Comparison of ENCODE assay signal across 8 cellular contexts in the genomic region with DNA sequence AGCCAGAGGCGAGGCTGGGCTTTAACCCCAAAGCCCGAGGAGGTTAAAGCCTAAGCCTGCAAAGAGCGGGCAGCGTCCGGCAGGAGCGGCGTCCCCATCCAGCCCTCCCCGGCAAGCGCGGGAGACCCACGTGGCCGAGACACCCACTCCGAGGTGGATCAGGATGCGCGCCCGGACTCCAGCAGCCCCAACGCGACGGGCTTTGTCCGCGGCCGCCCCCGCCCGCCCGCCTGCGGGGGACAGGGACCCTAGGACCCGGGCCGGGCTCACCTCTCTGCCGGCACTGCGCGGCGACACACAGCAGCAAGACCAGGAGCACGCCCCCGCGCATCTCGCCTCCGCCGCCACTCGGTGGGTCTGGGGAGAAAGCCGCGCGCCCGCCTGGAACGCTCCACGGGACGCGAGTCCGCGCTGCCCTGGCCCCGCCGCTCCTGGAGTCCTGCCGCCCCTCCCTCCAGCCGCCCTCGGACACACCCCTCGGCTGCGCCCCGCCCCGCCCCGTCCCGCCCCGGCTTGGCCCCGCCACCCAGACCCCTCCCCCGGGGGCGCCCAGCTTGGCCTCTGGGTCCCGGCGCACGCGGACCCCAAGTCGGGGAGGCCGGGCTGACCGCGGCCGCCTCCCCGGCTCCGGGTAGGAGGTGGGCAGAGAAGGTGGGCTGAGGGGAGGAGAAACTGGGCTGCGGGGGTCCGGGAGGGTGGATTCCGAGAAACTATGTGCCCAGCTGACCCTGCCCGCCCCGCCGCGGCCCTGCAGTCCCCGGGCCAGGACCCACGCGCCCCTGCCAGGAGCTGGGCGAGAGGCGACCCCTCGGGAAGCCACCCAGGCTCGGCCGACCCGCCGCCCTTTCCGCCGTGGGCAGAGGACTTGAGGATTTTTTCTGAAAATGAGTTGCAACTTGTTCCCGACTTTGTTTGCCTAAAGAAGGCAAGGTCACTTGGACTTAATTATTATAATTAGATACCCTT. TPM values are rescaled to one million over a fixed set of nuclear protein-coding genes. Genes with fewer than 3 reads are reported as not detected.
DNase-seq lines count a peak whose midpoint lies in the region; ATAC-seq and TF ChIP-seq lines count a peak whose summit lies in the region.

A gene with protein sequence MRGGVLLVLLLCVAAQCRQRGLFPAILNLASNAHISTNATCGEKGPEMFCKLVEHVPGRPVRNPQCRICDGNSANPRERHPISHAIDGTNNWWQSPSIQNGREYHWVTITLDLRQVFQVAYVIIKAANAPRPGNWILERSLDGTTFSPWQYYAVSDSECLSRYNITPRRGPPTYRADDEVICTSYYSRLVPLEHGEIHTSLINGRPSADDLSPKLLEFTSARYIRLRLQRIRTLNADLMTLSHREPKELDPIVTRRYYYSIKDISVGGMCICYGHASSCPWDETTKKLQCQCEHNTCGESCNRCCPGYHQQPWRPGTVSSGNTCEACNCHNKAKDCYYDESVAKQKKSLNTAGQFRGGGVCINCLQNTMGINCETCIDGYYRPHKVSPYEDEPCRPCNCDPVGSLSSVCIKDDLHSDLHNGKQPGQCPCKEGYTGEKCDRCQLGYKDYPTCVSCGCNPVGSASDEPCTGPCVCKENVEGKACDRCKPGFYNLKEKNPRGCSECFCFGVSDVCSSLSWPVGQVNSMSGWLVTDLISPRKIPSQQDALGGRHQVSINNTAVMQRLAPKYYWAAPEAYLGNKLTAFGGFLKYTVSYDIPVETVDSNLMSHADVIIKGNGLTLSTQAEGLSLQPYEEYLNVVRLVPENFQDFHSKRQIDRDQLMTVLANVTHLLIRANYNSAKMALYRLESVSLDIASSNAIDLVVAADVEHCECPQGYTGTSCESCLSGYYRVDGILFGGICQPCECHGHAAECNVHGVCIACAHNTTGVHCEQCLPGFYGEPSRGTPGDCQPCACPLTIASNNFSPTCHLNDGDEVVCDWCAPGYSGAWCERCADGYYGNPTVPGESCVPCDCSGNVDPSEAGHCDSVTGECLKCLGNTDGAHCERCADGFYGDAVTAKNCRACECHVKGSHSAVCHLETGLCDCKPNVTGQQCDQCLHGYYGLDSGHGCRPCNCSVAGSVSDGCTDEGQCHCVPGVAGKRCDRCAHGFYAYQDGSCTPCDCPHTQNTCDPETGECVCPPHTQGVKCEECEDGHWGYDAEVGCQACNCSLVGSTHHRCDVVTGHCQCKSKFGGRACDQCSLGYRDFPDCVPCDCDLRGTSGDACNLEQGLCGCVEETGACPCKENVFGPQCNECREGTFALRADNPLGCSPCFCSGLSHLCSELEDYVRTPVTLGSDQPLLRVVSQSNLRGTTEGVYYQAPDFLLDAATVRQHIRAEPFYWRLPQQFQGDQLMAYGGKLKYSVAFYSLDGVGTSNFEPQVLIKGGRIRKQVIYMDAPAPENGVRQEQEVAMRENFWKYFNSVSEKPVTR (N-terminal part only) (minus strand): TSS at position 408 of the 966 bp plus-strand sequence. CDS start 77 bp downstream, at position 331.

- no peak for TF ChIP-seq CTCF in natural killer cell (IDR thresholded peaks at IDR 0.05)

- WGBS in mesendoderm (ENCODE audit: extremely low coverage, insufficient coverage, low lambda C conversion rate), result no CpG with 5 or more reads among the region's 95 CpGs

- intact Hi-C loops in natural killer cell (cut with micrococcal nuclease), result no loop called here

- H3K9me3 Mint-ChIP-seq in natural killer cell treated with Interleukin-12 subunit alpha and Interleukin-12 subunit beta and Interleukin-15 and Interleukin-18, amount 100 ng/mL, for 72 hours, result peaks cover 5% of the 10 kb centered on the region
- H3K9me3 Mint-ChIP-seq in natural killer cell, result peaks cover 0 to 3% of the 10 kb centered on the region in 2 donors

- no peak within 1 kb of the TSS for H4K8ac ChIP-seq in mesendoderm (ENCODE audit: low read depth, low read length)

- H3K27ac ChIP-seq in mesendoderm (ENCODE audit: low read depth, low read length), result peak within 1 kb of the TSS; percentile 17

- H2BK15ac ChIP-seq in mesendoderm (replicated peaks; ENCODE audit: low read depth), result peak within 1 kb of the TSS; percentile 27

- peak in 1 of 2 donors; percentile 43 for ATAC-seq in natural killer cell treated with Interleukin-12 subunit alpha and Interleukin-12 subunit beta and Interleukin-15 and Interleukin-18, amount 100 ng/mL, for 72 hours
- ATAC-seq in natural killer cell (no peak), GM21717 (IDR thresholded peaks at IDR 0.05; ENCODE audit: unreplicated experiment) (no peak)

- peaks cover 4% of the 10 kb centered on the region for H3K79me2 ChIP-seq in mesendoderm (ENCODE audit: control insufficient read depth, insufficient read depth, low read length)

- H3K56ac ChIP-seq in mesendoderm (ENCODE audit: low read length), result peak within 1 kb of the TSS; percentile 92

- peaks cover 26 to 37% of the 10 kb centered on the region in 2 donors for H3K27me3 Mint-ChIP-seq in natural killer cell treated with Interleukin-12 subunit alpha and Interleukin-12 subunit beta and Interleukin-15 and Interleukin-18, amount 100 ng/mL, for 72 hours
- peaks cover 31 to 33% of the 10 kb centered on the region in 2 donors for H3K27me3 Mint-ChIP-seq in natural killer cell (ENCODE audit: low read depth in 2 of 2)

- H3K4me3 ChIP-seq in mesendoderm (ENCODE audit: low read length), result peak within 1 kb of the TSS; percentile 72

- no peak within 1 kb of the TSS for H2AK5ac ChIP-seq in mesendoderm (ENCODE audit: low read length)

- H3K79me1 ChIP-seq in mesendoderm (ENCODE audit: low read length), result no peaks in the 10 kb centered on the region

- H3K4me1 ChIP-seq in mesendoderm (ENCODE audit: control insufficient read depth, low read depth, low read length), result peaks cover 3% of the 10 kb centered on the region

- H3K23ac ChIP-seq in mesendoderm (ENCODE audit: low read length), result peak within 1 kb of the TSS; percentile 45

- no peaks in the 10 kb centered on the region for H3K36me3 ChIP-seq in mesendoderm (ENCODE audit: control insufficient read depth, insufficient read depth, low read length)

- peaks cover 6 to 7% of the 10 kb centered on the region in 2 donors for H3K4me1 Mint-ChIP-seq in natural killer cell treated with Interleukin-12 subunit alpha and Interleukin-12 subunit beta and Interleukin-15 and Interleukin-18, amount 100 ng/mL, for 72 hours (ENCODE audit: low read depth in 2 of 2)
- H3K4me1 Mint-ChIP-seq in natural killer cell, result peaks cover 8% of the 10 kb centered on the region in 2 donors

- peaks cover 12% of the 10 kb centered on the region for H3K36me3 Mint-ChIP-seq in natural killer cell treated with Interleukin-12 subunit alpha and Interleukin-12 subunit beta and Interleukin-15 and Interleukin-18, amount 100 ng/mL, for 72 hours
- peaks cover 7% of the 10 kb centered on the region for H3K36me3 Mint-ChIP-seq in natural killer cell

- H3K4ac ChIP-seq in mesendoderm (ENCODE audit: low read depth, low read length), result peak within 1 kb of the TSS; percentile 90

- no peak within 1 kb of the TSS for H4K5ac ChIP-seq in mesendoderm (ENCODE audit: low read length)

- H3K27me3 ChIP-seq in mesendoderm (ENCODE audit: insufficient read depth, low read length, poor library complexity), result no peaks in the 10 kb centered on the region

- H2BK5ac ChIP-seq in mesendoderm (ENCODE audit: low read length), result no peak within 1 kb of the TSS

- no peak within 1 kb of the TSS for H3K27ac Mint-ChIP-seq in natural killer cell treated with Interleukin-12 subunit alpha and Interleukin-12 subunit beta and Interleukin-15 and Interleukin-18, amount 100 ng/mL, for 72 hours
- H3K27ac Mint-ChIP-seq in natural killer cell, result no peak within 1 kb of the TSS

- H3K4me2 ChIP-seq in mesendoderm (ENCODE audit: low read length), result peak within 1 kb of the TSS; percentile 52

- H3K18ac ChIP-seq in mesendoderm (ENCODE audit: low read length), result peak within 1 kb of the TSS; percentile 69

- peak within 1 kb of the TSS; percentile 75 for H3K9ac ChIP-seq in mesendoderm (ENCODE audit: low read length)

- no peak within 1 kb of the TSS for H2BK120ac ChIP-seq in mesendoderm (ENCODE audit: low read depth, low read length)

- DNase-seq in natural killer cell treated with Interleukin-12 subunit alpha and Interleukin-12 subunit beta and Interleukin-15 and Interleukin-18, amount 100 ng/mL, for 72 hours (ENCODE audit: low spot score), result no peak
- DNase-seq in natural killer cell (no peak), ecto neural progenitor cell (ENCODE audit: low spot score) (peak; percentile 92), mesendoderm (peak; percentile 83), OCI-M1 (lab: John Stamatoyannopoulos, UW) (no peak), SKM-1 (lab: John Stamatoyannopoulos, UW; ENCODE audit: unreplicated experiment) (no peak)
- no peak for DNase-seq in effector CD8-positive, alpha-beta T cell (lab: John Stamatoyannopoulos, UW)

- H3K4me3 Mint-ChIP-seq in natural killer cell treated with Interleukin-12 subunit alpha and Interleukin-12 subunit beta and Interleukin-15 and Interleukin-18, amount 100 ng/mL, for 72 hours, result peak within 1 kb of the TSS; percentile 32
- no peak within 1 kb of the TSS for H3K4me3 Mint-ChIP-seq in natural killer cell

RNA-seq across cellular contexts. Expression of the gene that starts here (rescaled TPM):
- total RNA-seq in natural killer cell treated with Interleukin-12 subunit alpha and Interleukin-12 subunit beta and Interleukin-15 and Interleukin-18, amount 100 ng/mL, for 72 hours, result not detected
- total RNA-seq in natural killer cell, result not detected
- polyA plus RNA-seq in mesendoderm (2013, experiment 1 of 2), result 13.5 TPM
- polyA plus RNA-seq in mesendoderm (2013, experiment 2 of 2), result 13.6 TPM

Comparison
In these comparisons a context has a peak if more than half of its experiments do, and no peak if none do; other contexts are left out.
1. DNase-seq: peak in ecto neural progenitor cell (single experiment) and mesendoderm (single experiment); none in natural killer cell treated with Interleukin-12 subunit alpha and Interleukin-12 subunit beta and Interleukin-15 and Interleukin-18, amount 100 ng/mL, for 72 hours (single experiment), natural killer cell (single experiment), OCI-M1 (single experiment), effector CD8-positive, alpha-beta T cell (single experiment) and SKM-1 (single experiment).